Comparison of ENCODE assay signal across 11 cellular contexts in genomic region chr3:169026543-169027181, GRCh38.
DNase-seq lines count a peak whose midpoint lies in the region; FAIRE-seq and TF ChIP-seq lines count a peak whose summit lies in the region.
"Had no signal": no experiment of that assay in that cellular context is flagged by ENCODE, and none has a peak within 500 bp of the region (broad histone marks: within the 10 kb centered on the region; RNA-seq: fewer than 3 reads in every experiment).

No MANE protein-coding gene starts in this region.

- TF ChIP-seq CTCF in ascending aorta (IDR thresholded peaks at IDR 0.05) = no peak
- no peak for TF ChIP-seq CTCF in keratinocyte (optimal IDR thresholded peaks at IDR 0.05 in 1 of 3, IDR thresholded peaks at IDR 0.05 in 1 of 3, conservative IDR thresholded peaks at IDR 0.05 in 1 of 3; ENCODE audit: extremely low read depth in 1 of 3, insufficient read depth in 2 of 3, low read length in 3 of 3)
- TF ChIP-seq CTCF in spleen (IDR thresholded peaks at IDR 0.05 in 8 of 11, conservative IDR thresholded peaks at IDR 0.05 in 3 of 11) = no peak

- 74 to 90% (median 83%) methylated on average over 5 of the region's 5 CpGs for WGBS in spleen, 5 donors

- peaks cover 0 to 3% of the 10 kb centered on the region in 2 donors for H3K4me1 ChIP-seq in ascending aorta
- H3K4me1 ChIP-seq in keratinocyte (ENCODE audit: control insufficient read depth, extremely low read depth, insufficient read depth, low read length) = peaks cover 16% of the 10 kb centered on the region
- no peaks in the 10 kb centered on the region for H3K4me1 ChIP-seq in spleen

- TF ChIP-seq POLR2A in spleen (IDR thresholded peaks at IDR 0.05) = no peak

- H3K36me3 ChIP-seq in ascending aorta = no peaks in the 10 kb centered on the region
- H3K36me3 ChIP-seq in keratinocyte (ENCODE audit: control insufficient read depth in 2 of 2, extremely low read depth in 1 of 2, insufficient read depth in 2 of 2, low read length in 2 of 2) = no peaks in the 10 kb centered on the region
- no peaks in the 10 kb centered on the region for H3K36me3 ChIP-seq in spleen

- no peaks in the 10 kb centered on the region for H3K79me2 ChIP-seq in keratinocyte (ENCODE audit: control insufficient read depth, insufficient read depth, low read length)

- no peaks in the 10 kb centered on the region for H3K9me1 ChIP-seq in keratinocyte (ENCODE audit: control insufficient read depth, extremely low read depth, insufficient read depth, low read length)

- no peak overlapping the region for H2AFZ ChIP-seq in keratinocyte (ENCODE audit: control insufficient read depth, low read length)

- H3K9me3 ChIP-seq in ascending aorta (no peaks in the 10 kb centered on the region), keratinocyte (ENCODE audit: control insufficient read depth, low read depth, low read length) (no peaks in the 10 kb centered on the region), spleen (peaks cover 0 to 4% (median 0%) of the 10 kb centered on the region in 8 donors)

- H3K27ac ChIP-seq in ascending aorta = no peak overlapping the region
- no peak overlapping the region for H3K27ac ChIP-seq in keratinocyte (ENCODE audit: control insufficient read depth, insufficient read depth, low read length)
- no peak overlapping the region for H3K27ac ChIP-seq in spleen
- H3K27ac ChIP-seq: HL-60 had no signal

- no peak overlapping the region for H3K9ac ChIP-seq in keratinocyte (ENCODE audit: control insufficient read depth, extremely low read depth, insufficient read depth, low read length)

- DNase-seq in AG08395 (ENCODE audit: low spot score) (peak; percentile 63), HTR-8/SVneo (ENCODE audit: insufficient read length, low spot score) (peak; percentile 43), ascending aorta (ENCODE audit: low spot score in 2 of 2) (no peak), keratinocyte (ENCODE audit: low read depth, low spot score) (peak; percentile 61), globus pallidus (ENCODE audit: low spot score) (no peak), spleen (no peak), posterior cingulate gyrus (no peak)
- DNase-seq in activated CD8-positive, alpha-beta memory T cell treated with anti-CD3 and anti-CD28 coated beads, Interleukin-2, amount 50 U/mL, for 48 hours = no peak
- DNase-seq: right cardiac atrium; stimulated activated naive B cell treated with anti-CD40 and anti-IgM and Interleukin-4, amounts not matched to agents 10 μg/mL and 1 μg/mL and 100 μg/mL, for 72 hours had no signal

- H3K4me3 ChIP-seq in ascending aorta = peak overlapping the region; percentile 30 to 33
- H3K4me3 ChIP-seq in keratinocyte (ENCODE audit: control insufficient read depth in 2 of 3, extremely low read depth in 1 of 3, insufficient read depth in 2 of 3, low read depth in 1 of 3, low read length in 3 of 3) = no peak overlapping the region
- no peak overlapping the region for H3K4me3 ChIP-seq in spleen

- FAIRE-seq in HTR-8/SVneo (lab: Jason Lieb, UNC) = no peak
- peak; percentile 95 for FAIRE-seq in keratinocyte (lab: Jason Lieb, UNC)

- intact Hi-C loops in ascending aorta (cut with DNase I) (no loop called here), spleen (cut with DNase I; ENCODE audit: low total_unique reads) (no loop called here), posterior cingulate gyrus (cut with DNase I) (no loop called here)

- no peaks in the 10 kb centered on the region for H4K20me1 ChIP-seq in keratinocyte (ENCODE audit: control insufficient read depth, extremely low read depth, insufficient read depth, low read length)

- no peaks in the 10 kb centered on the region for H3K27me3 ChIP-seq in ascending aorta
- H3K27me3 ChIP-seq in keratinocyte (ENCODE audit: control insufficient read depth, extremely low read depth, insufficient read depth, low read length) = no peaks in the 10 kb centered on the region
- no peaks in the 10 kb centered on the region for H3K27me3 ChIP-seq in spleen (replicated peaks in 1 of 7)

- peak overlapping the region; percentile 52 for H3K4me2 ChIP-seq in keratinocyte (ENCODE audit: control insufficient read depth, extremely low read depth, insufficient read depth, low read depth, low read length)

- dilution Hi-C loops in keratinocyte (cut with MboI; ENCODE audit: extremely low pct_ligation_motif_present, low sequenced_read_pairs) = no loop called here

Comparison
In these comparisons a context has a peak if more than half of its experiments do, and no peak if none do; other contexts are left out.
1. DNase-seq: peak in AG08395 (single experiment), HTR-8/SVneo (single experiment) and keratinocyte (single experiment); none in ascending aorta (0 of 2), globus pallidus (single experiment), spleen (single experiment), activated CD8-positive, alpha-beta memory T cell treated with anti-CD3 and anti-CD28 coated beads, Interleukin-2, amount 50 U/mL, for 48 hours (single experiment) and posterior cingulate gyrus (0 of 10).
2. H3K4me3 ChIP-seq: peak in ascending aorta (2 of 2); none in keratinocyte (0 of 3) and spleen (0 of 8).